ENCODE assay signal across 13 cellular contexts in genomic region chr1:19640363-19641316, GRCh38. TPM values are rescaled to one million over a fixed set of nuclear protein-coding genes. Genes with fewer than 3 reads are reported as not detected.
DNase-seq lines count a peak whose midpoint lies in the region; ATAC-seq and TF ChIP-seq lines count a peak whose summit lies in the region.
"Had no signal": no experiment of that assay in that cellular context is flagged by ENCODE, and none has a peak within 500 bp of the region (broad histone marks: within the 10 kb centered on the region; RNA-seq: fewer than 3 reads in every experiment).

No MANE protein-coding gene starts in this region.

- peaks cover 22% of the 10 kb centered on the region for H3K4me1 ChIP-seq in PC-9 (replicated peaks; ENCODE audit: insufficient read depth)
- peaks cover 15 to 42% (median 41%) of the 10 kb centered on the region in 4 donors for H3K4me1 ChIP-seq in esophagus muscularis mucosa
- H3K4me1 ChIP-seq in sigmoid colon, result peaks cover 0 to 19% (median 9%) of the 10 kb centered on the region in 4 donors

- WGBS in esophagus muscularis mucosa, result 58% methylated on average over 9 of the region's 14 CpGs
- WGBS in sigmoid colon, 2 donors, result 11 to 43% methylated on average over 14 of the region's 14 CpGs

- TF ChIP-seq CTCF in PC-9 (conservative IDR thresholded peaks at IDR 0.05), result no peak
- TF ChIP-seq CTCF in esophagus muscularis mucosa (IDR thresholded peaks at IDR 0.05), result peak in 1 of 3 experiments; percentile 4
- no peak for TF ChIP-seq CTCF in sigmoid colon (IDR thresholded peaks at IDR 0.05)
- no peak for TF ChIP-seq CTCF in activated CD8-positive, alpha-beta T cell treated with anti-CD3 and anti-CD28 coated beads for 36 hours (IDR thresholded peaks at IDR 0.05)

- H3K27ac ChIP-seq in PC-9 (no peak overlapping the region), esophagus muscularis mucosa (replicated peaks in 1 of 4) (peak overlapping the region; percentile 18 to 57 (median 42)), sigmoid colon (peak overlapping the region in 1 of 4 donors; percentile 41)
- H3K27ac ChIP-seq: HL-60 had no signal

- H3K79me2 ChIP-seq in PC-9 (ENCODE audit: low read depth), result no peaks in the 10 kb centered on the region

- no peak overlapping the region for H3K27ac Mint-ChIP-seq in activated CD8-positive, alpha-beta T cell treated with anti-CD3 and anti-CD28 coated beads for 36 hours

- H3K4me2 ChIP-seq in PC-9, result peak overlapping the region; percentile 18; the same call in 1 of the 2 replicates

- no peaks in the 10 kb centered on the region for H3K36me3 Mint-ChIP-seq in activated CD8-positive, alpha-beta T cell treated with anti-CD3 and anti-CD28 coated beads for 36 hours (ENCODE audit: low read depth)

- H3K36me3 ChIP-seq in PC-9 (ENCODE audit: low read depth) (no peaks in the 10 kb centered on the region), esophagus muscularis mucosa (no peaks in the 10 kb centered on the region), sigmoid colon (no peaks in the 10 kb centered on the region)
- H3K36me3 ChIP-seq: upper lobe of left lung had no signal

- intact Hi-C loops in PC-9 (cut with micrococcal nuclease; ENCODE audit: unreplicated experiment) (no loop called here), esophagus muscularis mucosa (cut with DNase I) (no loop called here), sigmoid colon (cut with DNase I) (loop anchor here (5.0 kb wide), 1 partner anchor 43 kb away; a partner anchor contains a TSS)
- intact Hi-C loops in activated CD8-positive, alpha-beta T cell treated with anti-CD3 and anti-CD28 coated beads for 36 hours (cut with micrococcal nuclease), result no loop called here

- peaks cover 8% of the 10 kb centered on the region for H3K4me1 Mint-ChIP-seq in activated CD8-positive, alpha-beta T cell treated with anti-CD3 and anti-CD28 coated beads for 36 hours (ENCODE audit: low read depth)

- no peak overlapping the region for H3K4me3 Mint-ChIP-seq in activated CD8-positive, alpha-beta T cell treated with anti-CD3 and anti-CD28 coated beads for 36 hours

- no peaks in the 10 kb centered on the region for H4K20me1 ChIP-seq in PC-9 (ENCODE audit: insufficient read depth)

- CTCF ChIA-PET in HEK293T (lab: Yijun Ruan, JAX) (interaction anchor here (0.6 to 0.9 kb wide), 6 partner anchors 9 to 389 kb away, joined by 3 to 10 read pairs (median 3); partner anchors contain the start of gene EMC1), PC-9 (lab: Charles Lee) (interaction anchor here (0.6 to 1.1 kb wide), 2 partner anchors 13 to 170 kb away, joined by 3 to 4 read pairs; no protein-coding TSS in a partner anchor)
- CTCF ChIA-PET in activated CD8-positive, alpha-beta T cell treated with anti-CD3 and anti-CD28 coated beads for 36 hours (lab: Charles Lee), result interaction anchor here (1.2 to 3.0 kb wide), 4 partner anchors 10 to 66 kb away, joined by 3 to 10 read pairs (median 6); no protein-coding TSS in a partner anchor

- H3K9me3 ChIP-seq in PC-9 (ENCODE audit: insufficient read depth, low read depth) (no peaks in the 10 kb centered on the region), esophagus muscularis mucosa (no peaks in the 10 kb centered on the region), sigmoid colon (no peaks in the 10 kb centered on the region)
- H3K9me3 ChIP-seq: upper lobe of left lung had no signal

- POLR2A ChIA-PET in HEK293T (lab: Yijun Ruan, JAX), result no interaction called here
- POLR2A ChIA-PET in PC-9 (lab: Charles Lee; ENCODE audit: unreplicated experiment), result no interaction called here
- POLR2A ChIA-PET in activated CD8-positive, alpha-beta T cell treated with anti-CD3 and anti-CD28 coated beads for 36 hours (lab: Charles Lee), result interaction anchor here (2.2 kb wide), 1 partner anchor 42 kb away, joined by 9 read pairs; no protein-coding TSS in a partner anchor

- H3K27me3 Mint-ChIP-seq in activated CD8-positive, alpha-beta T cell treated with anti-CD3 and anti-CD28 coated beads for 36 hours, result peaks cover 10% of the 10 kb centered on the region

- H3F3A ChIP-seq in PC-9 (ENCODE audit: insufficient read depth, low read depth), result peaks cover 13% of the 10 kb centered on the region; the same call in 1 of the 2 replicates

- TF ChIP-seq EP300 in esophagus muscularis mucosa (IDR thresholded peaks at IDR 0.05), result no peak
- no peak for TF ChIP-seq EP300 in sigmoid colon (IDR thresholded peaks at IDR 0.05)

- H3K9me3 Mint-ChIP-seq in activated CD8-positive, alpha-beta T cell treated with anti-CD3 and anti-CD28 coated beads for 36 hours, result no peaks in the 10 kb centered on the region

- no TSS peak for BruUV-seq in PC-9 (replicated peaks; lab: Mats Ljungman, UMichigan)

- ATAC-seq in HG03565 (IDR thresholded peaks at IDR 0.05; ENCODE audit: unreplicated experiment), result no peak
- ATAC-seq in activated CD8-positive, alpha-beta T cell treated with anti-CD3 and anti-CD28 coated beads for 36 hours, result no peak
- ATAC-seq: left cardiac atrium had no signal

- H3K4me3 ChIP-seq in PC-9 (no peak overlapping the region), esophagus muscularis mucosa (no peak overlapping the region), sigmoid colon (no peak overlapping the region)
- H3K4me3 ChIP-seq: upper lobe of left lung had no signal

- H3K27me3 ChIP-seq in PC-9 (ENCODE audit: insufficient read depth, low read depth), result no peaks in the 10 kb centered on the region
- H3K27me3 ChIP-seq in esophagus muscularis mucosa, result no peaks in the 10 kb centered on the region
- H3K27me3 ChIP-seq in sigmoid colon, result no peaks in the 10 kb centered on the region

- no peak for TF ChIP-seq POLR2A in esophagus muscularis mucosa (IDR thresholded peaks at IDR 0.05; ENCODE audit: low read depth)
- TF ChIP-seq POLR2A in sigmoid colon (IDR thresholded peaks at IDR 0.05), result no peak

- H2AFZ ChIP-seq in PC-9, result no peak overlapping the region

- no peaks in the 10 kb centered on the region for H3K9me2 ChIP-seq in PC-9 (ENCODE audit: insufficient read depth)

- no peak for DNase-seq in HEK293T (ENCODE audit: extremely low spot score)
- DNase-seq in PC-9, result peak in 1 of 2 experiments; percentile 39
- no peak for DNase-seq in esophagus muscularis mucosa (ENCODE audit: extremely low spot score)
- DNase-seq in sigmoid colon, result peak; percentile 62
- no peak for DNase-seq in activated T-cell treated with anti-CD3 and anti-CD28 coated beads, Interleukin-2, amount 50 U/mL, for 48 hours
- DNase-seq in effector CD8-positive, alpha-beta T cell (lab: John Stamatoyannopoulos, UW), result no peak
- no peak for DNase-seq in activated CD8-positive, alpha-beta T cell treated with anti-CD3 and anti-CD28 coated beads for 36 hours
- DNase-seq: activated CD8-positive, alpha-beta memory T cell treated with anti-CD3 and anti-CD28 coated beads for 24 hours; left cardiac atrium; stimulated activated CD4-positive, alpha-beta T cell treated with anti-CD3 and anti-CD28 coated beads, Interleukin-2, amount 100 ng/mL, for 24 hours had no signal

TF ChIP-seq in HEK293T, 16 proteins besides CTCF, POLR2A, EP300 and RAD21:
- TF ChIP-seq PKNOX1 (IDR thresholded peaks at IDR 0.05) (peak; percentile 43), SP1 (IDR thresholded peaks at IDR 0.05) (no peak)

RNA-seq across cellular contexts. Expression of gene NBL1, which starts 3.5 kb away (rescaled TPM):
- 32.5 and 36.9 TPM in 2 replicates for total RNA-seq in PC-9 (2021)
- total RNA-seq in esophagus muscularis mucosa, result 100 to 1,000 TPM; 194 to 469 (median 307) TPM
- 100 to 1,000 TPM in 2 of 4 donors, 10 to 100 TPM in 2; 64.1 to 128 (median 87.6) TPM for total RNA-seq in sigmoid colon
- polyA plus RNA-seq in sigmoid colon, result 100 to 1,000 TPM; 245 to 394 (median 260) TPM
- total RNA-seq in activated CD8-positive, alpha-beta T cell treated with anti-CD3 and anti-CD28 coated beads for 36 hours, result 10 to 100 TPM; 27.0 to 27.6 TPM

RNA-seq across cellular contexts. Expression of gene HTR6, which starts 24.0 kb away (rescaled TPM):
- not detected in 2 replicates for total RNA-seq in PC-9 (2021)
- not detected for total RNA-seq in esophagus muscularis mucosa
- not detected for total RNA-seq in sigmoid colon
- polyA plus RNA-seq in sigmoid colon, result under 1 TPM in 1 of 3 donors, not detected in 2; 0.15 TPM
- not detected for total RNA-seq in activated CD8-positive, alpha-beta T cell treated with anti-CD3 and anti-CD28 coated beads for 36 hours
- total RNA-seq: left cardiac atrium, upper lobe of left lung had no signal
